In the genomic region with DNA sequence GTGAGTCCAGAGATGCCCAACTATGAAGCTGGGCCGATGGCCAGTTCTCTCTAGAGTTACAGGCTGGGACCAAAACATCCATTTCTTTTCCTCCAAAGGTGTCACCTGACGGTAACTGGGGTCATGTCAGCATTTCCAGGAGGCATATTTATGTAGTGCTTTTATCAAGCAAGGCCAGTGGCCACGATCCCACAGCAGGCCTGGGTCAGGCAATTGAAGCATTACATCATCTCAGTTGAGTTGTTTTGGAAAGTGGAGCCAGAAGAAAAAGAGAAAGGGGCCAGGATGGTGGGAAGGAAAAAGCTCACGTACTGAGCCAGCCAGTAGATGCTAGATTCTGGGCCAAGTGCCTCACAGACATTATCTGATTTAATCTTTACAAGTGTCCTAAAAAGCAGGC, we compare ENCODE assay signal across 36 cellular contexts.
DNase-seq lines count a peak whose midpoint lies in the region; FAIRE-seq and TF ChIP-seq lines count a peak whose summit lies in the region.
"Had no signal": no experiment of that assay in that cellular context is flagged by ENCODE, and none has a peak within 500 bp of the region (broad histone marks: within the 10 kb centered on the region; RNA-seq: fewer than 3 reads in every experiment).

No MANE protein-coding gene starts in this region.

- H3K4me1 Mint-ChIP-seq in Calu3 (ENCODE audit: low read depth, unreplicated experiment) = no peaks in the 10 kb centered on the region
- no peaks in the 10 kb centered on the region for H3K4me1 Mint-ChIP-seq in chondrocyte (ENCODE audit: low read depth)
- H3K4me1 Mint-ChIP-seq: B cell; CD14-positive monocyte; CD4-positive, alpha-beta memory T cell; CD4-positive, CD25-positive, alpha-beta regulatory T cell; CD8-positive, alpha-beta memory T cell had no signal

- peaks cover 11% of the 10 kb centered on the region for H3K9me3 Mint-ChIP-seq in Calu3 (ENCODE audit: low read depth, unreplicated experiment)
- H3K9me3 Mint-ChIP-seq in chondrocyte (ENCODE audit: low read depth) = no peaks in the 10 kb centered on the region
- H3K9me3 Mint-ChIP-seq: CD4-positive, alpha-beta T cell had no signal

- FAIRE-seq in H1 (lab: Jason Lieb, UNC) = no peak
- FAIRE-seq: A204.1, A549, D721Med, G401.6 had no signal

- H3K27ac ChIP-seq in VCaP (0 out of 2 replicates have a peak overlapping the region, but pooled peaks have one; percentile 5), H1 (ENCODE audit: low read depth, low read length) (no peak overlapping the region), vagina (no peak overlapping the region)
- H3K27ac ChIP-seq: 22Rv1; A549; BLaER1; BLaER1 treated with 17β-estradiol and CSF1 and Interleukin-3, amounts not matched to agents 10 nM and 100 nM; C4-2B had no signal

- no peak overlapping the region for H3K56ac ChIP-seq in H1 (replicated peaks; ENCODE audit: insufficient read length, low read depth, low read length)

- peak overlapping the region; percentile 2; the same call in 1 of the 2 replicates for H2BK12ac ChIP-seq in H1 (ENCODE audit: low read depth, low read length)

- DNase-seq in DMS 273 (lab: John Stamatoyannopoulos, UW; ENCODE audit: unreplicated experiment) (peak; percentile 35), DMS 273 treated with DMSO at 0.1 percent for 48 hours (lab: John Stamatoyannopoulos, UW) (no peak), H1 (ENCODE audit: low read depth in 1 of 2, low spot score in 2 of 2) (no peak), islet precursor cell (peak; percentile 64), vagina (ENCODE audit: extremely low spot score in 2 of 2) (no peak), Calu3 (no peak), chondrocyte (ENCODE audit: low spot score) (no peak)
- DNase-seq: 8988T; ACHN; AML-193; BE2C; C1 segment of cervical spinal cord; Caco-2; CD4-positive, alpha-beta memory T cell; CD4-positive, alpha-beta T cell; CD4-positive, CD25-positive, alpha-beta regulatory T cell; CD8-positive, alpha-beta memory T cell; CD8-positive, alpha-beta T cell; COR-L47; DMS153; DMS53; DMS79; DMS79 treated with DMSO at 0.1 percent for 48 hours; DND-41; EL had no signal

- H3K9me3 ChIP-seq in H1 (ENCODE audit: insufficient read depth in 2 of 2, low read depth in 1 of 2, low read length in 1 of 2) = no peaks in the 10 kb centered on the region
- H3K9me3 ChIP-seq in vagina = no peaks in the 10 kb centered on the region
- H3K9me3 ChIP-seq: A549; BE2C; BLaER1; BLaER1 treated with 17β-estradiol and CSF1 and Interleukin-3, amounts not matched to agents 10 nM and 100 nM; Caco-2 had no signal

- TF ChIP-seq POLR2A in H1 (IDR thresholded peaks at IDR 0.05; ENCODE audit: control extremely low read depth in 1 of 2, low read depth in 2 of 2, low read length in 2 of 2) (no peak), vagina (IDR thresholded peaks at IDR 0.05) (no peak)

- 77% methylated on average over 4 of the region's 4 CpGs; no CpG with 5 or more reads in 1 of the 2 experiments for WGBS in H1 (ENCODE audit: extremely low coverage in 1 of 2, insufficient coverage in 1 of 2, insufficient read length in 1 of 2, insufficient replicate concordance in 2 of 2, low coverage in 1 of 2, low lambda C conversion rate in 2 of 2, missing lambda C conversion rate in 1 of 2), 2 experiments

- H3K27me3 ChIP-seq in H1 (replicated peaks in 1 of 4; ENCODE audit: control insufficient read depth in 3 of 4, extremely low read depth in 1 of 4, insufficient read depth in 3 of 4, low read length in 3 of 4) (peaks cover 0 to 2% (median 0%) of the 10 kb centered on the region in 4 experiments; a peak in 2 of 7 replicates), vagina (no peaks in the 10 kb centered on the region)
- H3K27me3 ChIP-seq: BE2C; BLaER1; BLaER1 treated with 17β-estradiol and CSF1 and Interleukin-3, amounts not matched to agents 10 nM and 100 nM had no signal

- no peak overlapping the region for H4K91ac ChIP-seq in H1 (replicated peaks; ENCODE audit: insufficient read length, low read length)

- H3K4me3 Mint-ChIP-seq in Calu3 (ENCODE audit: low read depth, unreplicated experiment) (no peak overlapping the region), chondrocyte (ENCODE audit: unreplicated experiment) (no peak overlapping the region)
- H3K4me3 Mint-ChIP-seq: B cell; CD14-positive monocyte; CD4-positive, alpha-beta memory T cell; CD4-positive, alpha-beta T cell; CD4-positive, CD25-positive, alpha-beta regulatory T cell; CD8-positive, alpha-beta memory T cell; CD8-positive, alpha-beta T cell had no signal

- no peak overlapping the region for H3K9ac ChIP-seq in H1 (replicated peaks in 1 of 4; ENCODE audit: extremely low read depth in 1 of 4, low read depth in 3 of 4, low read length in 3 of 4)
- H3K9ac ChIP-seq: BLaER1; BLaER1 treated with 17β-estradiol and CSF1 and Interleukin-3, amounts not matched to agents 10 nM and 100 nM had no signal

- no peak overlapping the region for H3K4me2 ChIP-seq in H1 (ENCODE audit: insufficient read depth in 1 of 2, low read depth in 2 of 2, low read length in 2 of 2)
- H3K4me2 ChIP-seq: A549; BLaER1; BLaER1 treated with 17β-estradiol and CSF1 and Interleukin-3, amounts not matched to agents 10 nM and 100 nM had no signal

- TF ChIP-seq CTCF in VCaP (conservative IDR thresholded peaks at IDR 0.05) = no peak
- TF ChIP-seq CTCF in H1 (IDR thresholded peaks at IDR 0.05; ENCODE audit: control extremely low read depth in 1 of 3, insufficient read depth in 1 of 3, low read depth in 1 of 3, low read length in 3 of 3) = no peak
- no peak for TF ChIP-seq CTCF in vagina (IDR thresholded peaks at IDR 0.05)
- no peak for TF ChIP-seq CTCF in Calu3 (IDR thresholded peaks at IDR 0.05; ENCODE audit: unreplicated experiment)
- TF ChIP-seq CTCF in chondrocyte (IDR thresholded peaks at IDR 0.05) = no peak

- no peak overlapping the region for H2AK5ac ChIP-seq in H1 (ENCODE audit: low read depth, low read length)

- H3K27me3 Mint-ChIP-seq in Calu3 (ENCODE audit: unreplicated experiment) (no peaks in the 10 kb centered on the region), chondrocyte (ENCODE audit: low read depth) (peaks cover 3% of the 10 kb centered on the region)
- H3K27me3 Mint-ChIP-seq: CD4-positive, alpha-beta memory T cell; CD4-positive, CD25-positive, alpha-beta regulatory T cell had no signal

- H3K4me3 ChIP-seq in H1 (ENCODE audit: extremely low read depth in 1 of 4, insufficient read depth in 2 of 4, low read depth in 3 of 4, low read length in 4 of 4) (no peak overlapping the region), vagina (no peak overlapping the region)
- H3K4me3 ChIP-seq: A549; BLaER1; BLaER1 treated with 17β-estradiol and CSF1 and Interleukin-3, amounts not matched to agents 10 nM and 100 nM had no signal

- H3K36me3 Mint-ChIP-seq in Calu3 (ENCODE audit: insufficient read depth, unreplicated experiment) = no peaks in the 10 kb centered on the region
- H3K36me3 Mint-ChIP-seq in chondrocyte (ENCODE audit: low read depth) = no peaks in the 10 kb centered on the region
- H3K36me3 Mint-ChIP-seq: CD14-positive monocyte; CD4-positive, alpha-beta memory T cell; CD4-positive, CD25-positive, alpha-beta regulatory T cell; CD8-positive, alpha-beta memory T cell; CD8-positive, alpha-beta T cell had no signal

- H3K79me1 ChIP-seq in H1 (ENCODE audit: low read depth, low read length) = no peaks in the 10 kb centered on the region

- no peak overlapping the region for H2BK5ac ChIP-seq in H1 (ENCODE audit: low read depth, low read length)

- TF ChIP-seq RAD21 in H1 (IDR thresholded peaks at IDR 0.05 in 1 of 2, conservative IDR thresholded peaks at IDR 0.05 in 1 of 2; ENCODE audit: low read depth in 2 of 2, low read length in 2 of 2) = no peak

- H3K36me3 ChIP-seq in H1 (ENCODE audit: control insufficient read depth in 2 of 4, insufficient read depth in 4 of 4, low read length in 3 of 4) (no peaks in the 10 kb centered on the region), vagina (no peaks in the 10 kb centered on the region)
- H3K36me3 ChIP-seq: BE2C; BLaER1; BLaER1 treated with 17β-estradiol and CSF1 and Interleukin-3, amounts not matched to agents 10 nM and 100 nM had no signal

- no peak overlapping the region for H3K4ac ChIP-seq in H1 (replicated peaks; ENCODE audit: insufficient read length, low read depth, low read length)

- intact Hi-C loops in vagina (cut with DNase I) (no loop called here), Calu3 (cut with micrococcal nuclease; ENCODE audit: unreplicated experiment) (no loop called here)

- H3K79me2 ChIP-seq in H1 (ENCODE audit: control insufficient read depth in 1 of 2, insufficient read depth in 2 of 2, low read length in 2 of 2) = no peaks in the 10 kb centered on the region

- H3K14ac ChIP-seq in H1 (ENCODE audit: insufficient read length) = no peak overlapping the region

- no peak overlapping the region for H4K8ac ChIP-seq in H1 (ENCODE audit: extremely low read depth, insufficient read depth, low read length)

- CTCF ChIA-PET in H1 (lab: Charles Lee; ENCODE audit: partially characterized antibody) (interaction anchor here (0.6 to 1.4 kb wide), 6 partner anchors 68 to 762 kb away, joined by 3 to 4 read pairs (median 3); no protein-coding TSS in a partner anchor), Calu3 (lab: Charles Lee) (no interaction called here)

- no peaks in the 10 kb centered on the region for H3K23me2 ChIP-seq in H1 (ENCODE audit: low read depth, low read length)

- TF ChIP-seq EP300 in H1 (IDR thresholded peaks at IDR 0.05; ENCODE audit: borderline replicate concordance in 1 of 2, low read depth in 2 of 2, low read length in 2 of 2) = no peak

- H4K20me1 ChIP-seq in H1 (replicated peaks in 1 of 2; ENCODE audit: control insufficient read depth in 1 of 2, insufficient read depth in 2 of 2, low read length in 2 of 2) = no peaks in the 10 kb centered on the region
- H4K20me1 ChIP-seq: BLaER1; BLaER1 treated with 17β-estradiol and CSF1 and Interleukin-3, amounts not matched to agents 10 nM and 100 nM had no signal

- H2BK120ac ChIP-seq in H1 (replicated peaks; ENCODE audit: low read depth, low read length) = no peak overlapping the region

- no peak overlapping the region for H3K18ac ChIP-seq in H1 (ENCODE audit: extremely low read depth, low read length)

- H2AFZ ChIP-seq in H1 (ENCODE audit: low read length) = no peak overlapping the region

- H2BK20ac ChIP-seq in H1 (ENCODE audit: low read length) = peak overlapping the region; percentile 82; the same call in 1 of the 2 replicates

- H3K27ac Mint-ChIP-seq in Calu3 (ENCODE audit: unreplicated experiment) = no peak overlapping the region
- no peak overlapping the region for H3K27ac Mint-ChIP-seq in chondrocyte (ENCODE audit: unreplicated experiment)
- H3K27ac Mint-ChIP-seq: B cell; CD14-positive monocyte; CD4-positive, alpha-beta memory T cell; CD4-positive, alpha-beta T cell; CD4-positive, CD25-positive, alpha-beta regulatory T cell; CD8-positive, alpha-beta memory T cell; CD8-positive, alpha-beta T cell had no signal

- BruUV-seq in Calu3 (replicated peaks; lab: Mats Ljungman, UMichigan) = no TSS peak

- no peak overlapping the region for H4K5ac ChIP-seq in H1 (ENCODE audit: insufficient read length, low read depth, low read length)

- H3K4me1 ChIP-seq in H1 (replicated peaks in 1 of 4; ENCODE audit: control insufficient read depth in 3 of 4, insufficient read depth in 4 of 4, low read length in 3 of 4) (peaks cover 3 to 17% (median 6%) of the 10 kb centered on the region in 4 experiments; a peak in 6 of 7 replicates), vagina (no peaks in the 10 kb centered on the region)
- H3K4me1 ChIP-seq: A549; BE2C; BLaER1; BLaER1 treated with 17β-estradiol and CSF1 and Interleukin-3, amounts not matched to agents 10 nM and 100 nM; Caco-2 had no signal

- POLR2A ChIA-PET in H1 (lab: Charles Lee; ENCODE audit: partially characterized antibody) = interaction anchor here (1.2 kb wide), 1 partner anchor 14 kb away, joined by 3 read pairs; no protein-coding TSS in a partner anchor

- no peak overlapping the region for H3K23ac ChIP-seq in H1 (ENCODE audit: insufficient read length)

- H2BK15ac ChIP-seq in H1 (ENCODE audit: low read length) = no peak overlapping the region

Comparison
In these comparisons a context has a peak if more than half of its experiments do, and no peak if none do; other contexts are left out.
1. DNase-seq: peak in DMS 273 (single experiment) and islet precursor cell (single experiment); none in DMS 273 treated with DMSO at 0.1 percent for 48 hours (single experiment), H1 (0 of 2), vagina (0 of 2), Calu3 (single experiment) and chondrocyte (single experiment).